33 cellular contexts compared by ENCODE assay signal in the genomic region with DNA sequence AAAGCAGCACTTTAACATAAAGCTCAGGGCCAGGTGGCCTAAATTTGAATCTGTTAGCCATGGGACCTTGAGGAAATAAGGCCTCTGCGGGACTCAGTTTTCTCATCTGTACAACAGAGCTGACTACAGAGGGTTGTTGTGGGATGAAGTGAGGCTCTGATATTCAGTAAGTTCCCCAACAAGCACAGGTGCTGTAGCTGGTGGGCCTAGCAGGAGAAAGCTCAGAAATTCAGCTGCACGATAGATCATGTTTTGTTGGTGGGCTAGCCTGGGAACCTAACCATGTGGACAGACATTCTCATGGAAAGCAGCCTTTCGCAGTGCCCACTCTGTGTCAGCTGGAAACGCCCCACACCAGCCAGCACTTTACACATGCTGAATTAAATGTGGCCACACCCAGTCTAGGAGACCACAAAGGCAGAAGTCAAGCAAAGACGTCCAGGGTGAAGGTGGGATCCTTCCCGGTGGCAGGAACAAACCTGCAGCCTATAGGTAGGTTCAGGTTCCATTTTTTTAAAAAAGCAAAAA. TPM values are rescaled to one million over a fixed set of nuclear protein-coding genes. Genes with fewer than 3 reads are reported as not detected.
DNase-seq lines count a peak whose midpoint lies in the region; ATAC-seq, FAIRE-seq and TF ChIP-seq lines count a peak whose summit lies in the region.
"Had no signal": no experiment of that assay in that cellular context is flagged by ENCODE, and none has a peak within 500 bp of the region (broad histone marks: within the 10 kb centered on the region; RNA-seq: fewer than 3 reads in every experiment).

No MANE protein-coding gene starts in this region.

- H3K27me3 ChIP-seq in K562 (ENCODE audit: control insufficient read depth in 2 of 2, insufficient read depth in 2 of 2, low read length in 2 of 2) = no peaks in the 10 kb centered on the region
- H3K27me3 ChIP-seq in naive thymus-derived CD4-positive, alpha-beta T cell (ENCODE audit: control insufficient read depth in 2 of 2, insufficient read depth in 2 of 2, low read length in 2 of 2) = no peaks in the 10 kb centered on the region
- H3K27me3 ChIP-seq: SJSA1, transverse colon had no signal

- H3K4me3 ChIP-seq in K562 (no peak overlapping the region), coronary artery (no peak overlapping the region)
- no peak overlapping the region for H3K4me3 ChIP-seq in naive thymus-derived CD4-positive, alpha-beta T cell (ENCODE audit: low read length)
- H3K4me3 ChIP-seq: GM23338, SJSA1, transverse colon had no signal

- in situ Hi-C loops in K562 (cut with MboI) = no loop called here

- intact Hi-C loops in K562 (cut with micrococcal nuclease) = no loop called here
- intact Hi-C loops in naive thymus-derived CD4-positive, alpha-beta T cell (cut with micrococcal nuclease) = no loop called here

- H3K4me1 ChIP-seq in K562 (replicated peaks in 1 of 2; ENCODE audit: control insufficient read depth in 2 of 2, insufficient read depth in 2 of 2, low read length in 2 of 2) = peaks cover 0 to 4% of the 10 kb centered on the region in 2 experiments; a peak in 2 of 5 replicates
- peaks cover 0 to 24% of the 10 kb centered on the region in 2 donors for H3K4me1 ChIP-seq in naive thymus-derived CD4-positive, alpha-beta T cell (ENCODE audit: control insufficient read depth in 2 of 2, insufficient read depth in 2 of 2, low read length in 2 of 2)
- H3K4me1 ChIP-seq: SJSA1 had no signal

- POLR2A ChIA-PET in K562 (lab: Yijun Ruan, JAX) = interaction anchor here (0.6 to 1.0 kb wide), 2 partner anchors 14 to 232 kb away, joined by 3 read pairs; no protein-coding TSS in a partner anchor
- POLR2A ChIA-PET in naive thymus-derived CD4-positive, alpha-beta T cell (lab: Charles Lee) = interaction anchor here (0.6 to 8.6 kb wide), 10 partner anchors 14 to 240 kb away, joined by 3 to 97 read pairs (median 4); partner anchors contain the start of gene MTRFR

- WGBS in K562 (ENCODE audit: insufficient coverage, low coverage, missing lambda C conversion rate) = 75% methylated on average over 5 of the region's 6 CpGs

- H3K36me3 ChIP-seq in K562 (ENCODE audit: control insufficient read depth, insufficient read depth, low read length) = no peaks in the 10 kb centered on the region
- H3K36me3 ChIP-seq in naive thymus-derived CD4-positive, alpha-beta T cell (ENCODE audit: control insufficient read depth in 2 of 3, insufficient read depth in 3 of 3, low read length in 3 of 3) = peaks cover 0 to 6% (median 0%) of the 10 kb centered on the region in 3 experiments
- H3K36me3 ChIP-seq: SJSA1, transverse colon had no signal

- H3K36me3 Mint-ChIP-seq in naive thymus-derived CD4-positive, alpha-beta T cell = peaks cover 0 to 18% (median 11%) of the 10 kb centered on the region in 5 donors
- H3K36me3 Mint-ChIP-seq: natural killer cell had no signal

- no peak overlapping the region for H3K27ac ChIP-seq in K562 (ENCODE audit: extremely low read depth, low read depth, low read length)
- peak overlapping the region; percentile 27 for H3K27ac ChIP-seq in naive thymus-derived CD4-positive, alpha-beta T cell (ENCODE audit: low read depth, low read length)
- no peak overlapping the region for H3K27ac ChIP-seq in coronary artery
- H3K27ac ChIP-seq: 22Rv1, SJSA1 had no signal

- TF ChIP-seq CTCF in K562 (IDR thresholded peaks at IDR 0.05 in 2 of 3, conservative IDR thresholded peaks at IDR 0.05 in 1 of 3; ENCODE audit: insufficient read depth in 2 of 3, low read depth in 1 of 3, low read length in 3 of 3) = no peak
- TF ChIP-seq CTCF in coronary artery (IDR thresholded peaks at IDR 0.05) = no peak

- peak overlapping the region in 8 of 9 donors; percentile 19 to 96 (median 68) for H3K27ac Mint-ChIP-seq in naive thymus-derived CD4-positive, alpha-beta T cell
- H3K27ac Mint-ChIP-seq: activated CD4-positive, alpha-beta T cell treated with anti-CD3 and anti-CD28 coated beads, Interleukin-2, amount 10 ng/mL, durations not matched to agents 7 days and 5 days; activated naive CD8-positive, alpha-beta T cell treated with anti-CD3 and anti-CD28 coated beads for 36 hours; activated T-cell treated with anti-CD3 and anti-CD28 coated beads, Interleukin-2, amount 50 U/mL, for 24 hours; GM23338; mesothelial cell of epicardium had no signal

- no peaks in the 10 kb centered on the region for H3K9me3 ChIP-seq in K562 (replicated peaks; ENCODE audit: control insufficient read depth, insufficient read depth, low read depth, low read length)
- no peaks in the 10 kb centered on the region for H3K9me3 ChIP-seq in naive thymus-derived CD4-positive, alpha-beta T cell (ENCODE audit: control insufficient read depth in 2 of 3, low read length in 3 of 3)
- H3K9me3 ChIP-seq: SJSA1, transverse colon had no signal

- DNase-seq in NCI-H748 (lab: John Stamatoyannopoulos, UW; ENCODE audit: unreplicated experiment) = peak; percentile 40
- no peak for DNase-seq in NCI-H748 treated with DMSO at 0.1 percent for 48 hours (lab: John Stamatoyannopoulos, UW)
- DNase-seq in K562 (ENCODE audit: extremely low read depth in 1 of 4, low spot score in 3 of 4) = no peak
- DNase-seq in naive thymus-derived CD4-positive, alpha-beta T cell = no peak
- no peak for DNase-seq in middle frontal gyrus (ENCODE audit: extremely low spot score, low spot score)
- no peak for DNase-seq in coronary artery (ENCODE audit: low spot score)
- DNase-seq in activated CD4-positive, CD25-positive, alpha-beta regulatory T cell treated with anti-CD3 and anti-CD28 coated beads, Interleukin-2, amount 50 U/mL, for 72 hours = no peak
- DNase-seq: activated CD4-positive, alpha-beta T cell treated with anti-CD3 and anti-CD28 coated beads, Interleukin-2, amount 10 ng/mL, durations not matched to agents 7 days and 5 days; activated gamma-delta T cell; activated naive CD8-positive, alpha-beta T cell treated with anti-CD3 and anti-CD28 coated beads for 36 hours; activated T-cell treated with anti-CD3 and anti-CD28 coated beads, Interleukin-2, amount 50 U/mL, for 24 hours; anterior cingulate cortex; effector CD4-positive, alpha-beta T cell; hippocampal formation; natural killer cell; NCI-H1092 treated with DMSO at 0.1 percent for 48 hours; NCI-H1694 treated with DMSO at 0.1 percent for 48 hours; NCI-H2171; NCI-H524; NK-92 treated with Interleukin-12 subunit alpha and Interleukin-12 subunit beta, amount 100 ng/mL, for 24 hours; occipital lobe; stimulated activated CD4-positive, alpha-beta T cell treated with anti-CD3 and anti-CD28 coated beads, Interleukin-15, amount 100 ng/mL, for 24 hours; stimulated activated CD4-positive, alpha-beta T cell treated with anti-CD3 and anti-CD28 coated beads, Interleukin-4, amount 100 ng/mL, for 4 hours; T1000; transverse colon had no signal

- H3K4me3 Mint-ChIP-seq in naive thymus-derived CD4-positive, alpha-beta T cell = no peak overlapping the region
- H3K4me3 Mint-ChIP-seq: activated CD4-positive, alpha-beta T cell treated with anti-CD3 and anti-CD28 coated beads, Interleukin-2, amount 10 ng/mL, durations not matched to agents 7 days and 5 days; activated naive CD8-positive, alpha-beta T cell treated with anti-CD3 and anti-CD28 coated beads for 36 hours; activated T-cell treated with anti-CD3 and anti-CD28 coated beads, Interleukin-2, amount 50 U/mL, for 24 hours; GM23338; mesothelial cell of epicardium had no signal

- H3K9ac ChIP-seq in K562 (ENCODE audit: insufficient read depth in 1 of 2, low read depth in 2 of 2, low read length in 2 of 2) = no peak overlapping the region

- no peaks in the 10 kb centered on the region for H3K9me1 ChIP-seq in K562 (ENCODE audit: control insufficient read depth, insufficient read depth, low read length)

- TF ChIP-seq RAD21 in K562 (CRISPR knock-in tag; conservative IDR thresholded peaks at IDR 0.05 in 1 of 2, IDR thresholded peaks at IDR 0.05 in 1 of 2) = no peak

- 0 out of 2 replicates have a peak, but pooled peaks cover 3% of the 10 kb centered on the region for H4K20me1 ChIP-seq in K562 (replicated peaks; ENCODE audit: control insufficient read depth, insufficient read depth, low read length)

- peaks cover 0 to 1% (median 0%) of the 10 kb centered on the region in 11 donors for H3K9me3 Mint-ChIP-seq in naive thymus-derived CD4-positive, alpha-beta T cell
- H3K9me3 Mint-ChIP-seq: activated CD4-positive, alpha-beta T cell treated with anti-CD3 and anti-CD28 coated beads, Interleukin-2, amount 10 ng/mL, durations not matched to agents 7 days and 5 days; activated T-cell treated with anti-CD3 and anti-CD28 coated beads, Interleukin-2, amount 50 U/mL, for 24 hours; natural killer cell had no signal

- no peak for FAIRE-seq in K562 (lab: Jason Lieb, UNC)
- FAIRE-seq: bronchial epithelial cell, GM19239 had no signal

- no peak overlapping the region for H2AFZ ChIP-seq in K562 (ENCODE audit: low read depth, low read length)
- H2AFZ ChIP-seq: GM23338 had no signal

- no peaks in the 10 kb centered on the region for H3K79me2 ChIP-seq in K562 (ENCODE audit: control insufficient read depth, insufficient read depth, low read length)

- no peak for TF ChIP-seq EP300 in K562 (IDR thresholded peaks at IDR 0.05; ENCODE audit: low read length)

- TF ChIP-seq POLR2A in K562 (conservative IDR thresholded peaks at IDR 0.05) = no peak

- no peak overlapping the region for H3K4me2 ChIP-seq in K562 (ENCODE audit: insufficient read depth, low read length)
- H3K4me2 ChIP-seq: GM23338 had no signal

- ATAC-seq in K562 = no peak
- ATAC-seq in naive thymus-derived CD4-positive, alpha-beta T cell = no peak
- no peak for ATAC-seq in GM18867 (IDR thresholded peaks at IDR 0.05; ENCODE audit: unreplicated experiment)
- ATAC-seq: GM23338, left lobe of liver had no signal

- CTCF ChIA-PET in K562 (lab: Yijun Ruan, JAX; ENCODE audit: low intra/inter-chr PET ratio) = no interaction called here
- CTCF ChIA-PET in naive thymus-derived CD4-positive, alpha-beta T cell (lab: Charles Lee) = interaction anchor here (0.7 to 1.2 kb wide), 4 partner anchors 8 to 17 kb away, joined by 3 to 6 read pairs (median 3); no protein-coding TSS in a partner anchor

- H3K4me1 Mint-ChIP-seq in naive thymus-derived CD4-positive, alpha-beta T cell = peaks cover 27 to 67% (median 54%) of the 10 kb centered on the region in 7 donors

- no TSS peak for BruUV-seq in K562 (replicated peaks; lab: Mats Ljungman, UMichigan)

- H3K27me3 Mint-ChIP-seq in naive thymus-derived CD4-positive, alpha-beta T cell = no peaks in the 10 kb centered on the region
- H3K27me3 Mint-ChIP-seq: activated CD4-positive, alpha-beta T cell treated with anti-CD3 and anti-CD28 coated beads, Interleukin-2, amount 10 ng/mL, durations not matched to agents 7 days and 5 days; activated naive CD8-positive, alpha-beta T cell treated with anti-CD3 and anti-CD28 coated beads for 36 hours; activated T-cell treated with anti-CD3 and anti-CD28 coated beads, Interleukin-2, amount 50 U/mL, for 24 hours had no signal

RNA-seq across cellular contexts. Expression of gene PITPNM2, which starts 16.1 kb away (rescaled TPM):
- 47.2 and 96.1 TPM in 2 replicates for total RNA-seq in K562 (2011; cell fraction: chromatin; rRNA removed; ENCODE audit: low replicate concordance)
- 35.9 and 38.0 TPM in 2 replicates for total RNA-seq in K562 (2011; cell fraction: nucleolus; rRNA removed)
- total RNA-seq in K562 (2011; cell fraction: nucleoplasm; rRNA removed) = 28.2 and 28.5 TPM in 2 replicates
- total RNA-seq in K562 (2014; rRNA removed) = 2.6 and 3.2 TPM in 2 replicates
- 1.8 and 2.9 TPM in 2 replicates for total RNA-seq in K562 (2014; rRNA removed; fragmentation: Illumina TruSeq; extraction: Trizol)
- 1.3 and 1.4 TPM in 2 replicates for total RNA-seq in K562 (2015; rRNA removed; fragmentation: Illumina TruSeq; extraction: Trizol)
- 10.4 and 10.8 TPM in 2 replicates for total RNA-seq in K562 (2021)
- polyA plus RNA-seq in K562 (2011; rRNA removed) = 3.6 and 3.8 TPM in 2 replicates
- 1.7 and 2.8 TPM in 2 replicates for polyA plus RNA-seq in K562 (2011; cell fraction: cytosol; rRNA removed)
- polyA plus RNA-seq in K562 (2011; cell fraction: nucleus; rRNA removed) = 17.3 and 27.0 TPM in 2 replicates
- 4.0 and 6.1 TPM in 2 replicates for polyA plus RNA-seq in K562 (2012)
- 4.0 and 5.0 TPM in 2 replicates for polyA plus RNA-seq in K562 (2014; fragmentation: Illumina TruSeq; extraction: Trizol)
- polyA plus RNA-seq in K562 (2014; fragmentation: Nextera tagmentation; extraction: Ambion mirVana) = under 1 TPM; 0.03 to 0.14 TPM
- polyA plus RNA-seq in K562 (2014; rRNA removed) = 5.1 TPM in 2 replicates
- polyA minus RNA-seq in K562 (2011; rRNA and poly(A)+ RNA removed) = 3.7 and 5.9 TPM in 2 replicates
- 2.4 and 4.4 TPM in 2 replicates for polyA minus RNA-seq in K562 (2011; cell fraction: cytosol; rRNA and poly(A)+ RNA removed)
- 11.3 and 13.1 TPM in 2 replicates for polyA minus RNA-seq in K562 (2011; cell fraction: nucleus; rRNA and poly(A)+ RNA removed)
- total RNA-seq in naive thymus-derived CD4-positive, alpha-beta T cell = 10 to 100 TPM; 22.2 to 65.3 (median 56.6) TPM
- polyA plus RNA-seq in naive thymus-derived CD4-positive, alpha-beta T cell = 1 to 10 TPM; 2.9 to 9.2 TPM
